Comparison of ENCODE assay signal across 9 cellular contexts in genomic region chr6:161439093-161439492, GRCh38.
DNase-seq lines count a peak whose midpoint lies in the region; ATAC-seq and TF ChIP-seq lines count a peak whose summit lies in the region.
"Had no signal": no experiment of that assay in that cellular context is flagged by ENCODE, and none has a peak within 500 bp of the region (broad histone marks: within the 10 kb centered on the region; RNA-seq: fewer than 3 reads in every experiment).

No MANE protein-coding gene starts in this region.

- H3K9me3 ChIP-seq in HCT116 (ENCODE audit: control insufficient read depth in 1 of 2, insufficient read depth in 1 of 2, low read depth in 1 of 2, low read length in 2 of 2), result no peaks in the 10 kb centered on the region
- no peaks in the 10 kb centered on the region for H3K9me3 ChIP-seq in fibroblast of lung (ENCODE audit: control insufficient read depth, insufficient read depth, low read depth, low read length)
- H3K9me3 ChIP-seq in skeletal muscle tissue (ENCODE audit: control insufficient read depth in 3 of 3, low read length in 3 of 3), result no peaks in the 10 kb centered on the region

- peak; percentile 77 for ATAC-seq in HCT116
- no peak for ATAC-seq in left lobe of liver

- CTCF ChIA-PET in HCT116 (lab: Charles Lee) (interaction anchor here (3.9 kb wide), 1 partner anchor 21 kb away, joined by 16 read pairs; no protein-coding TSS in a partner anchor), RWPE1 (lab: Yijun Ruan, JAX) (interaction anchor here (0.7 to 1.9 kb wide), 2 partner anchors 13 to 21 kb away, joined by 3 to 6 read pairs; no protein-coding TSS in a partner anchor)

- H3K27ac ChIP-seq in HCT116 (ENCODE audit: low read depth, low read length) (no peak overlapping the region), RWPE1 (peak overlapping the region; percentile 78), fibroblast of lung (ENCODE audit: insufficient read depth, low read length) (peak overlapping the region; percentile 69), skeletal muscle tissue (ENCODE audit: low read depth, low read length) (peak overlapping the region; percentile 73)
- H3K27ac ChIP-seq: cardiac muscle cell had no signal

- peak overlapping the region; percentile 29; the same call in 1 of the 2 replicates for H3K9ac ChIP-seq in HCT116 (ENCODE audit: low read length)
- H3K9ac ChIP-seq in fibroblast of lung (ENCODE audit: insufficient read depth, low read length), result no peak overlapping the region
- H3K9ac ChIP-seq in skeletal muscle tissue (ENCODE audit: low read depth in 1 of 3, low read length in 3 of 3), result peak overlapping the region; percentile 41 to 60 (median 45)

- H3K4me3 ChIP-seq in HCT116 (replicated peaks in 1 of 2; ENCODE audit: low read depth in 1 of 2, low read length in 2 of 2), result peak overlapping the region; percentile 4 to 49; a peak in 2 of 4 replicates
- no peak overlapping the region for H3K4me3 ChIP-seq in fibroblast of lung (replicated peaks in 1 of 4; ENCODE audit: control extremely low read depth in 1 of 4, insufficient read depth in 1 of 4, low read depth in 3 of 4, low read length in 4 of 4)
- peak overlapping the region; percentile 18 to 59 (median 56) for H3K4me3 ChIP-seq in skeletal muscle tissue (ENCODE audit: low read length in 3 of 3)
- H3K4me3 ChIP-seq: cardiac muscle cell had no signal

- no peaks in the 10 kb centered on the region for H3K36me3 ChIP-seq in HCT116 (ENCODE audit: control insufficient read depth in 1 of 2, insufficient read depth in 2 of 2, low read length in 2 of 2)
- H3K36me3 ChIP-seq in fibroblast of lung (ENCODE audit: control insufficient read depth, insufficient read depth, low read length), result no peaks in the 10 kb centered on the region
- H3K36me3 ChIP-seq in skeletal muscle tissue (ENCODE audit: control insufficient read depth in 3 of 3, insufficient read depth in 3 of 3, low read length in 3 of 3), result no peaks in the 10 kb centered on the region
- H3K36me3 ChIP-seq: cardiac muscle cell had no signal

- intact Hi-C loops in HCT116 (cut with micrococcal nuclease), result no loop called here

- H2AFZ ChIP-seq in HCT116 (ENCODE audit: low read depth, low read length, poor library complexity, severe bottlenecking) (peak overlapping the region; percentile 98), fibroblast of lung (ENCODE audit: low read length) (peak overlapping the region; percentile 15)

- RAD21 ChIA-PET in HCT116 (lab: Charles Lee; ENCODE audit: low non-redundant PET in 1 of 2, low total read pairs in 2 of 2, uncharacterized antibody in 2 of 2, unreplicated experiment in 2 of 2), result interaction anchor here in 1 of 2 experiments (0.7 kb wide), 1 partner anchor 45 kb away, joined by 3 read pairs; no protein-coding TSS in a partner anchor

- no peaks in the 10 kb centered on the region for H3K9me2 ChIP-seq in HCT116 (ENCODE audit: insufficient read depth)

- H3K27me3 ChIP-seq in HCT116 (ENCODE audit: insufficient read depth, low read length) (no peaks in the 10 kb centered on the region), fibroblast of lung (ENCODE audit: control insufficient read depth, insufficient read depth, low read length) (no peaks in the 10 kb centered on the region), skeletal muscle tissue (ENCODE audit: control insufficient read depth in 3 of 3, insufficient read depth in 3 of 3, low read length in 3 of 3) (no peaks in the 10 kb centered on the region)
- H3K27me3 ChIP-seq: cardiac muscle cell had no signal

- POLR2A ChIA-PET in HCT116 (lab: Charles Lee), result interaction anchor here (1.5 kb wide), 1 partner anchor 26 kb away, joined by 3 read pairs; no protein-coding TSS in a partner anchor
- POLR2A ChIA-PET in RWPE1 (lab: Yijun Ruan, JAX; ENCODE audit: low non-redundant PET), result no interaction called here

- H3K4me2 ChIP-seq in HCT116 (ENCODE audit: low read length), result peak overlapping the region; percentile 78
- no peak overlapping the region for H3K4me2 ChIP-seq in fibroblast of lung (ENCODE audit: extremely low read depth, insufficient read depth, low read length)

- BruUV-seq in HCT116 (replicated peaks; lab: Mats Ljungman, UMichigan), result no TSS peak

- DNase-seq in HCT116 (ENCODE audit: low read depth, low spot score) (peak; percentile 40), RWPE1 (ENCODE audit: low spot score) (peak; percentile 83), fibroblast of lung (ENCODE audit: low read depth in 2 of 2) (peak; percentile 94 to 97), OCI-M2 (lab: John Stamatoyannopoulos, UW; ENCODE audit: unreplicated experiment) (no peak), DMS79 treated with DMSO at 0.1 percent for 48 hours (lab: John Stamatoyannopoulos, UW) (no peak), left lobe of liver (ENCODE audit: low spot score) (no peak)
- DNase-seq in activated CD4-positive, CD25-positive, alpha-beta regulatory T cell (lab: John Stamatoyannopoulos, UW), result no peak

- TF ChIP-seq POLR2A in HCT116 (IDR thresholded peaks at IDR 0.05; ENCODE audit: borderline replicate concordance, extremely low read depth, insufficient read depth, insufficient read length), result no peak

- TF ChIP-seq CTCF in HCT116 (IDR thresholded peaks at IDR 0.05 in 2 of 3, conservative IDR thresholded peaks at IDR 0.05 in 1 of 3; ENCODE audit: borderline replicate concordance in 1 of 3, insufficient read depth in 1 of 3, low read depth in 2 of 3, low read length in 2 of 3) (no peak), RWPE1 (conservative IDR thresholded peaks at IDR 0.05; ENCODE audit: low read depth) (no peak), fibroblast of lung (conservative IDR thresholded peaks at IDR 0.05 in 1 of 2, IDR thresholded peaks at IDR 0.05 in 1 of 2; ENCODE audit: low read depth in 1 of 2, low read length in 2 of 2) (no peak)

- H3K4me1 ChIP-seq in HCT116 (ENCODE audit: control insufficient read depth in 1 of 2, insufficient read depth in 2 of 2, low read length in 2 of 2) (peaks cover 14 to 39% of the 10 kb centered on the region in 2 experiments; a peak in 3 of 4 replicates), fibroblast of lung (ENCODE audit: control insufficient read depth, extremely low read depth, insufficient read depth, low read length) (no peaks in the 10 kb centered on the region), skeletal muscle tissue (ENCODE audit: control insufficient read depth in 3 of 3, insufficient read depth in 3 of 3, low read length in 3 of 3) (peaks cover 7 to 34% (median 19%) of the 10 kb centered on the region in 3 donors)

- H3K79me2 ChIP-seq in HCT116 (ENCODE audit: insufficient read depth, low read length), result no peaks in the 10 kb centered on the region
- H3K79me2 ChIP-seq in fibroblast of lung (ENCODE audit: control insufficient read depth, insufficient read depth, low read length), result no peaks in the 10 kb centered on the region

- H4K20me1 ChIP-seq in HCT116 (ENCODE audit: insufficient read depth) (no peaks in the 10 kb centered on the region), fibroblast of lung (ENCODE audit: control insufficient read depth, extremely low read depth, insufficient read depth, low read length) (no peaks in the 10 kb centered on the region)

- no peak for TF ChIP-seq RAD21 in HCT116 (IDR thresholded peaks at IDR 0.05; ENCODE audit: low read depth)

TF ChIP-seq in HCT116, 20 proteins besides CTCF, POLR2A, EP300 and RAD21 (continues in another document):
- peak; percentile 89 for TF ChIP-seq JUND (IDR thresholded peaks at IDR 0.05)
- TF ChIP-seq POLR2AphosphoS5 (IDR thresholded peaks at IDR 0.05; ENCODE audit: low read depth, low read length), result peak; percentile 38; the same call in 1 of the 2 replicates
- TF ChIP-seq SIN3A (IDR thresholded peaks at IDR 0.05; ENCODE audit: low read depth), result 0 out of 2 replicates have a peak, but pooled peaks have one; percentile 31
- no peak; the same call in 1 of the 2 replicates for TF ChIP-seq CBX3 (IDR thresholded peaks at IDR 0.05; ENCODE audit: low read depth)
- peak; percentile 62 for TF ChIP-seq SP1 (IDR thresholded peaks at IDR 0.05; ENCODE audit: low read depth)
- TF ChIP-seq, protein P1, sequence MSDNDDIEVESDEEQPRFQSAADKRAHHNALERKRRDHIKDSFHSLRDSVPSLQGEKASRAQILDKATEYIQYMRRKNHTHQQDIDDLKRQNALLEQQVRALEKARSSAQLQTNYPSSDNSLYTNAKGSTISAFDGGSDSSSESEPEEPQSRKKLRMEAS (IDR thresholded peaks at IDR 0.05), result 0 out of 2 replicates have a peak, but pooled peaks have one; percentile 19
- TF ChIP-seq EZH2 (IDR thresholded peaks at IDR 0.05), result no peak
- TF ChIP-seq, protein P2, sequence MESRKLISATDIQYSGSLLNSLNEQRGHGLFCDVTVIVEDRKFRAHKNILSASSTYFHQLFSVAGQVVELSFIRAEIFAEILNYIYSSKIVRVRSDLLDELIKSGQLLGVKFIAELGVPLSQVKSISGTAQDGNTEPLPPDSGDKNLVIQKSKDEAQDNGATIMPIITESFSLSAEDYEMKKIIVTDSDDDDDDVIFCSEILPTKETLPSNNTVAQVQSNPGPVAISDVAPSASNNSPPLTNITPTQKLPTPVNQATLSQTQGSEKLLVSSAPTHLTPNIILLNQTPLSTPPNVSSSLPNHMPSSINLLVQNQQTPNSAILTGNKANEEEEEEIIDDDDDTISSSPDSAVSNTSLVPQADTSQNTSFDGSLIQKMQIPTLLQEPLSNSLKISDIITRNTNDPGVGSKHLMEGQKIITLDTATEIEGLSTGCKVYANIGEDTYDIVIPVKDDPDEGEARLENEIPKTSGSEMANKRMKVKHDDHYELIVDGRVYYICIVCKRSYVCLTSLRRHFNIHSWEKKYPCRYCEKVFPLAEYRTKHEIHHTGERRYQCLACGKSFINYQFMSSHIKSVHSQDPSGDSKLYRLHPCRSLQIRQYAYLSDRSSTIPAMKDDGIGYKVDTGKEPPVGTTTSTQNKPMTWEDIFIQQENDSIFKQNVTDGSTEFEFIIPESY (IDR thresholded peaks at IDR 0.05; ENCODE audit: extremely low read depth, insufficient replicate concordance, low read length), result no peak
- peak; percentile 41 for TF ChIP-seq TCF7L2 (IDR thresholded peaks at IDR 0.05; ENCODE audit: borderline replicate concordance, extremely low read depth, insufficient read depth, insufficient read length)
- TF ChIP-seq FOSL1 (IDR thresholded peaks at IDR 0.05; ENCODE audit: low read depth), result peak; percentile 82
- no peak for TF ChIP-seq EZH2phosphoT487 (IDR thresholded peaks at IDR 0.05; ENCODE audit: borderline replicate concordance)
- TF ChIP-seq CEBPB (IDR thresholded peaks at IDR 0.05; ENCODE audit: low read depth), result 0 out of 2 replicates have a peak, but pooled peaks have one; percentile 15
- peak; percentile 81 for TF ChIP-seq YY1 (IDR thresholded peaks at IDR 0.05; ENCODE audit: extremely low read depth, insufficient replicate concordance, low read depth, low read length)

Comparison
In these comparisons a context has a peak if more than half of its experiments do, and no peak if none do; other contexts are left out.
1. DNase-seq: peak in HCT116 (single experiment), RWPE1 (single experiment) and fibroblast of lung (2 of 2); none in OCI-M2 (single experiment), DMS79 treated with DMSO at 0.1 percent for 48 hours (single experiment), left lobe of liver (single experiment) and activated CD4-positive, CD25-positive, alpha-beta regulatory T cell (0 of 4).
2. H3K4me3 ChIP-seq: peak in HCT116 (2 of 2) and skeletal muscle tissue (3 of 3); none in fibroblast of lung (0 of 4).